Comparison of ENCODE assay signal across 1 cellular context in the genomic region with DNA sequence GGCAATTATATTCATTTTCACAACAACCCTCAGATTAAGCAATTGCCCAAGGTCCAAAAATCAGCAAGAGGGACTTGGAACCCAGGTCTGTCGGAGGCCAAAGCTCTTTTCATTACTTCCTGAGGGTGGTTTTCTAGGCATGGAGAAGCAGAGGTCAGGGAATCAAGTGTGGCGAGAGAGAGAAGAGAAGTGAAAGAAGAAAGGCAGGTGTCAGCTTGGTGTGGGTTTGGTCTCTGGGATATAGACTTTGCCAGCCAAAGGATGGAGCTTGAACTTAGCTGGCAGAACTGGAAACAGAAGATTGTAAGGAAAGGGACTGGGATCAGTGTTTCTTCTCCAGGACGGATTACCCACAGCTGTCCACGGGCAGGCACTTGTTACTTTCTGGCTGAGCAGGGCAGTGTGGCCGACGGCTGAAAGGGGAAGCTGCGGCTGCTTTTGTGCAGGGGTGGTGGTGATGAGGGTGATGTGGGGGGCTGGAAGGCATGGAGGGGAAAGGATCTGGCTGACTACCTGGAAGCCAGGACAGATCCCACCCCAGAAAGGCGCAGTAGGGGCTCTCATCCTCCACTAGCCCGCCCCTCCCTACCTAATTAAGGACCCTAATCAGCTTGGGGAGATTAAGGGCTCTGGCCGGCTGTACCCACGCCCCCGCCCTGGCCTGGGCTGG.
TF ChIP-seq lines count a peak whose summit lies in the region.

A gene (plus strand): TSS at position 640 of the 670 bp plus-strand sequence. CDS start 433 bp downstream, outside the sequence.

TF ChIP-seq in H1, 55 proteins besides CTCF, POLR2A, EP300 and RAD21:
- TF ChIP-seq RXRA (IDR thresholded peaks at IDR 0.05; ENCODE audit: insufficient read depth, low read depth, low read length) (no peak), SUZ12 (IDR thresholded peaks at IDR 0.05; ENCODE audit: low read length) (0 out of 2 replicates have a peak, but pooled peaks have one; percentile 56), EZH2 (IDR thresholded peaks at IDR 0.05; ENCODE audit: low read depth, low read length, severe bottlenecking) (peak; percentile 3)
